ENCODE assay signal across 5 cellular contexts in genomic region chr1:15047237-15047636, GRCh38.
"Had no signal": no experiment of that assay in that cellular context is flagged by ENCODE, and none has a peak within 500 bp of the region (broad histone marks: within the 10 kb centered on the region; RNA-seq: fewer than 3 reads in every experiment).

No MANE protein-coding gene starts in this region.

- H3K27ac Mint-ChIP-seq: GM23338, HFFc6, IgD-negative memory B cell had no signal

- H3K4me1 ChIP-seq: HAP-1 had no signal

- H3K4me2 ChIP-seq: GM23338 had no signal

- H3K36me3 ChIP-seq: HAP-1 had no signal

- H3K4me1 Mint-ChIP-seq: GM23338, IgD-negative memory B cell had no signal

- H3K4me3 ChIP-seq: GM23338, HAP-1 had no signal

- H3K4me3 Mint-ChIP-seq: GM23338, HFFc6, IgD-negative memory B cell had no signal

- H2AFZ ChIP-seq: GM23338 had no signal

- H3K9me3 ChIP-seq: HAP-1 had no signal

- H3K9me3 Mint-ChIP-seq: GM23338, HFFc6 had no signal

- H3K27ac ChIP-seq: HL-60 had no signal
